Comparison of ENCODE assay signal across 20 cellular contexts in genomic region chr9:133710661-133711427, GRCh38. TPM values are rescaled to one million over a fixed set of nuclear protein-coding genes. Genes with fewer than 3 reads are reported as not detected.
DNase-seq lines count a peak whose midpoint lies in the region; ATAC-seq, FAIRE-seq and TF ChIP-seq lines count a peak whose summit lies in the region.
"Had no signal": no experiment of that assay in that cellular context is flagged by ENCODE, and none has a peak within 500 bp of the region (broad histone marks: within the 10 kb centered on the region; RNA-seq: fewer than 3 reads in every experiment).

No MANE protein-coding gene starts in this region.

- no peaks in the 10 kb centered on the region for H3K27me3 ChIP-seq in lower lobe of right lung (ENCODE audit: low read depth)
- no peaks in the 10 kb centered on the region for H3K27me3 ChIP-seq in sigmoid colon

- DNase-seq in NCI-H2171 treated with DMSO at 0.1 percent for 48 hours (lab: John Stamatoyannopoulos, UW) = peak; percentile 30
- DNase-seq in NCI-H2171 (lab: John Stamatoyannopoulos, UW) = no peak
- DNase-seq in lower lobe of right lung = no peak
- DNase-seq in sigmoid colon = peak; percentile 63
- no peak for DNase-seq in H54 (ENCODE audit: insufficient read length, low spot score)
- no peak for DNase-seq in NCI-H1436 treated with DMSO at 0.1 percent for 48 hours (lab: John Stamatoyannopoulos, UW)
- DNase-seq in NCI-H2227 treated with DMSO at 0.1 percent for 48 hours (lab: John Stamatoyannopoulos, UW) = no peak
- DNase-seq: activated CD8-positive, alpha-beta memory T cell treated with anti-CD3 and anti-CD28 coated beads for 24 hours; CD4-positive, alpha-beta memory T cell; DND-41; effector CD8-positive, alpha-beta T cell; KG1; NCI-H1417; NCI-H510A; substantia nigra had no signal

- no peak for TF ChIP-seq EP300 in sigmoid colon (IDR thresholded peaks at IDR 0.05)

- peaks cover 20% of the 10 kb centered on the region for H3K4me1 ChIP-seq in lower lobe of right lung
- no peaks in the 10 kb centered on the region for H3K4me1 ChIP-seq in sigmoid colon
- H3K4me1 ChIP-seq: parathyroid adenoma had no signal

- intact Hi-C loops in lower lobe of right lung (cut with DNase I) = no loop called here
- intact Hi-C loops in sigmoid colon (cut with DNase I) = no loop called here

- WGBS in sigmoid colon, 2 donors = 76 to 87% methylated on average over 16 of the region's 16 CpGs

- H3K36me3 ChIP-seq in lower lobe of right lung (no peaks in the 10 kb centered on the region), sigmoid colon (no peaks in the 10 kb centered on the region)

- ATAC-seq in SK-N-SH treated with all-trans-retinoic acid at 6 μM for 48 hours (peak; percentile 2; the same call in 1 of the 3 replicates), lower lobe of right lung (no peak)
- ATAC-seq: GM12878 had no signal

- FAIRE-seq in H54 (lab: Jason Lieb, UNC) = no peak
- FAIRE-seq: GM12878 had no signal

- H3K4me3 ChIP-seq in lower lobe of right lung = no peak overlapping the region
- no peak overlapping the region for H3K4me3 ChIP-seq in sigmoid colon
- H3K4me3 ChIP-seq: GM12878 had no signal

- H3K9me3 ChIP-seq in lower lobe of right lung = no peaks in the 10 kb centered on the region
- no peaks in the 10 kb centered on the region for H3K9me3 ChIP-seq in sigmoid colon

- TF ChIP-seq POLR2A in sigmoid colon (IDR thresholded peaks at IDR 0.05) (no peak), H54 (IDR thresholded peaks at IDR 0.05; ENCODE audit: low read depth, low read length) (no peak)

- H3K27ac ChIP-seq in lower lobe of right lung (peak overlapping the region; percentile 64), sigmoid colon (no peak overlapping the region)
- H3K27ac ChIP-seq: 22Rv1, HL-60, parathyroid adenoma had no signal

- TF ChIP-seq CTCF in lower lobe of right lung (IDR thresholded peaks at IDR 0.05) (no peak), sigmoid colon (IDR thresholded peaks at IDR 0.05) (no peak)

TF ChIP-seq in SK-N-SH treated with all-trans-retinoic acid at 6 μM for 48 hours, 23 proteins besides CTCF, POLR2A, EP300 and RAD21:
- TF ChIP-seq BACH2 (CRISPR knock-in tag; IDR thresholded peaks at IDR 0.05; ENCODE audit: borderline replicate concordance) (no peak), CREB5 (CRISPR knock-in tag; IDR thresholded peaks at IDR 0.05; ENCODE audit: low read depth) (no peak), OSR1 (CRISPR knock-in tag; IDR thresholded peaks at IDR 0.05) (no peak), TCF4 (CRISPR knock-in tag; IDR thresholded peaks at IDR 0.05; ENCODE audit: borderline replicate concordance) (no peak), ZFP30 (CRISPR knock-in tag; IDR thresholded peaks at IDR 0.05) (no peak), ZNF8 (CRISPR knock-in tag; IDR thresholded peaks at IDR 0.05) (no peak), ISL1 (CRISPR knock-in tag; IDR thresholded peaks at IDR 0.05) (no peak), SNAI2 (CRISPR knock-in tag; IDR thresholded peaks at IDR 0.05) (no peak), ZFP3 (CRISPR knock-in tag; IDR thresholded peaks at IDR 0.05) (no peak), POU6F1 (CRISPR knock-in tag; IDR thresholded peaks at IDR 0.05; ENCODE audit: borderline replicate concordance, low read depth) (no peak), TOX (CRISPR knock-in tag; IDR thresholded peaks at IDR 0.05; ENCODE audit: borderline replicate concordance) (no peak), PPARA (CRISPR knock-in tag; IDR thresholded peaks at IDR 0.05; ENCODE audit: borderline replicate concordance) (no peak), ARNTL (CRISPR knock-in tag; IDR thresholded peaks at IDR 0.05; ENCODE audit: borderline replicate concordance, low read depth) (no peak), ZNF70 (CRISPR knock-in tag; IDR thresholded peaks at IDR 0.05) (no peak), ZC3H10 (CRISPR knock-in tag; IDR thresholded peaks at IDR 0.05) (no peak), ZNF565 (CRISPR knock-in tag; conservative IDR thresholded peaks at IDR 0.05; ENCODE audit: low read depth) (no peak), CSDC2 (CRISPR knock-in tag; IDR thresholded peaks at IDR 0.05) (no peak)
- TF ChIP-seq, protein P1, sequence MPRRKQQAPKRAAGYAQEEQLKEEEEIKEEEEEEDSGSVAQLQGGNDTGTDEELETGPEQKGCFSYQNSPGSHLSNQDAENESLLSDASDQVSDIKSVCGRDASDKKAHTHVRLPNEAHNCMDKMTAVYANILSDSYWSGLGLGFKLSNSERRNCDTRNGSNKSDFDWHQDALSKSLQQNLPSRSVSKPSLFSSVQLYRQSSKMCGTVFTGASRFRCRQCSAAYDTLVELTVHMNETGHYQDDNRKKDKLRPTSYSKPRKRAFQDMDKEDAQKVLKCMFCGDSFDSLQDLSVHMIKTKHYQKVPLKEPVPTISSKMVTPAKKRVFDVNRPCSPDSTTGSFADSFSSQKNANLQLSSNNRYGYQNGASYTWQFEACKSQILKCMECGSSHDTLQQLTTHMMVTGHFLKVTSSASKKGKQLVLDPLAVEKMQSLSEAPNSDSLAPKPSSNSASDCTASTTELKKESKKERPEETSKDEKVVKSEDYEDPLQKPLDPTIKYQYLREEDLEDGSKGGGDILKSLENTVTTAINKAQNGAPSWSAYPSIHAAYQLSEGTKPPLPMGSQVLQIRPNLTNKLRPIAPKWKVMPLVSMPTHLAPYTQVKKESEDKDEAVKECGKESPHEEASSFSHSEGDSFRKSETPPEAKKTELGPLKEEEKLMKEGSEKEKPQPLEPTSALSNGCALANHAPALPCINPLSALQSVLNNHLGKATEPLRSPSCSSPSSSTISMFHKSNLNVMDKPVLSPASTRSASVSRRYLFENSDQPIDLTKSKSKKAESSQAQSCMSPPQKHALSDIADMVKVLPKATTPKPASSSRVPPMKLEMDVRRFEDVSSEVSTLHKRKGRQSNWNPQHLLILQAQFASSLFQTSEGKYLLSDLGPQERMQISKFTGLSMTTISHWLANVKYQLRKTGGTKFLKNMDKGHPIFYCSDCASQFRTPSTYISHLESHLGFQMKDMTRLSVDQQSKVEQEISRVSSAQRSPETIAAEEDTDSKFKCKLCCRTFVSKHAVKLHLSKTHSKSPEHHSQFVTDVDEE (CRISPR knock-in tag; IDR thresholded peaks at IDR 0.05) = no peak
- TF ChIP-seq, protein P2, sequence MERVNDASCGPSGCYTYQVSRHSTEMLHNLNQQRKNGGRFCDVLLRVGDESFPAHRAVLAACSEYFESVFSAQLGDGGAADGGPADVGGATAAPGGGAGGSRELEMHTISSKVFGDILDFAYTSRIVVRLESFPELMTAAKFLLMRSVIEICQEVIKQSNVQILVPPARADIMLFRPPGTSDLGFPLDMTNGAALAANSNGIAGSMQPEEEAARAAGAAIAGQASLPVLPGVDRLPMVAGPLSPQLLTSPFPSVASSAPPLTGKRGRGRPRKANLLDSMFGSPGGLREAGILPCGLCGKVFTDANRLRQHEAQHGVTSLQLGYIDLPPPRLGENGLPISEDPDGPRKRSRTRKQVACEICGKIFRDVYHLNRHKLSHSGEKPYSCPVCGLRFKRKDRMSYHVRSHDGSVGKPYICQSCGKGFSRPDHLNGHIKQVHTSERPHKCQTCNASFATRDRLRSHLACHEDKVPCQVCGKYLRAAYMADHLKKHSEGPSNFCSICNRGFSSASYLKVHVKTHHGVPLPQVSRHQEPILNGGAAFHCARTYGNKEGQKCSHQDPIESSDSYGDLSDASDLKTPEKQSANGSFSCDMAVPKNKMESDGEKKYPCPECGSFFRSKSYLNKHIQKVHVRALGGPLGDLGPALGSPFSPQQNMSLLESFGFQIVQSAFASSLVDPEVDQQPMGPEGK (CRISPR knock-in tag; IDR thresholded peaks at IDR 0.05; ENCODE audit: borderline replicate concordance) = no peak
TF ChIP-seq in SK-N-SH treated with all-trans-retinoic acid at 6 μM for 48 hours: peak in this region for 0.

RNA-seq across cellular contexts. Expression of gene SARDH, which starts 27.3 kb away (rescaled TPM):
- total RNA-seq in lower lobe of right lung (3.4 TPM), sigmoid colon (1 to 10 TPM in 3 of 4 donors, under 1 TPM in 1; 0.49 to 3.0 (median 2.4) TPM)
- 1 to 10 TPM in 1 of 3 donors, under 1 TPM in 1, not detected in 1; 0.60 to 2.1 TPM for polyA plus RNA-seq in sigmoid colon

Comparison
In these comparisons a context has a peak if more than half of its experiments do, and no peak if none do; other contexts are left out.
1. DNase-seq: peak in NCI-H2171 treated with DMSO at 0.1 percent for 48 hours (single experiment) and sigmoid colon (single experiment); none in NCI-H2171 (single experiment), lower lobe of right lung (single experiment), H54 (single experiment), NCI-H1436 treated with DMSO at 0.1 percent for 48 hours (single experiment) and NCI-H2227 treated with DMSO at 0.1 percent for 48 hours (single experiment).